ENCODE assay signal across 8 cellular contexts in the genomic region with DNA sequence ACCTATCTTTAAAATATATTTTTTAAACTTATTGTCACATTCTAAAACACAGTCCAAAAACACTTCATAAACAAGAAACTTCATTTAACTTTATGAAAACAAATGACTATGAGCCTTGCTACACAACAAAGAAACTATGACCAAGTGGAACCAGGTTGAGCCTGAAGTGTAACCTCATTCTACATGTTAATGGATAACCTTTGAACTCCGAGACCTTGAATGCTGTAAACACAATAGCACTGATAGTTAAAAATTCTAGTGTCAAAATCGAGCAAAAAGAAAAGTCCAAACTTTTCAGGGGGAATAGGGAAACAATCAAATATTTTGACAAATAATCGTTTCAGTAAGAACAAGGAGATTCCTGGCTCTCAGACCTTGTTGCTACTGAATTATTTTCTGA. TPM values are rescaled to one million over a fixed set of nuclear protein-coding genes. Genes with fewer than 3 reads are reported as not detected.
A peak's percentile ranks its signal among the peaks of the same experiment; 100 is the strongest.
DNase-seq lines count a peak whose midpoint lies in the region; ATAC-seq, FAIRE-seq and TF ChIP-seq lines count a peak whose summit lies in the region.
"Not testable (repeated sequence)": the region's sequence is repeated elsewhere in the genome, so short reads cannot be mapped to it uniquely, and the experiment has no call there.

No MANE protein-coding gene starts in this region.

- not testable (repeated sequence) for H3K9me2 ChIP-seq in GM23338 (ENCODE audit: insufficient read depth); PC-9 (ENCODE audit: insufficient read depth)

- H3F3A ChIP-seq in GM23338 (replicated peaks; ENCODE audit: low read depth) = not testable (repeated sequence)
- H3F3A ChIP-seq in PC-9 (ENCODE audit: insufficient read depth, low read depth) = peaks cover 29% of the 10 kb centered on the region

- not testable (repeated sequence) for ATAC-seq in A549; GM23338; naive thymus-derived CD4-positive, alpha-beta T cell

- not testable (repeated sequence) for H3K27me3 Mint-ChIP-seq in GM23338 (ENCODE audit: insufficient read depth, low read depth, poor library complexity); activated T-helper 1 cell treated with anti-CD3 and anti-CD28 coated beads, Interleukin-12 subunit alpha, Interleukin-12 subunit beta, Interleukin-2, Interleukin-4 antibody, amounts not matched to agents 30 ng/mL and 10 ng/mL and 1 ng/mL, durations not matched to agents 14 hours and 24 hours and 36 hours (ENCODE audit: insufficient read depth); naive thymus-derived CD4-positive, alpha-beta T cell

- H3K4me3 ChIP-seq in A549; GM23338; iPS-20b (ENCODE audit: low read length); small intestine (ENCODE audit: low read depth in 1 of 2, low read length in 2 of 2): not testable (repeated sequence)
- H3K4me3 ChIP-seq in PC-9 = peak overlapping the region; percentile 86; the same call in 1 of the 2 replicates
- peak overlapping the region; percentile 41 for H3K4me3 ChIP-seq in naive thymus-derived CD4-positive, alpha-beta T cell (ENCODE audit: low read length)

- peak overlapping the region; percentile 94 for H3K4me2 ChIP-seq in A549
- H3K4me2 ChIP-seq in GM23338 = peak overlapping the region; percentile 70
- H3K4me2 ChIP-seq in PC-9 = peak overlapping the region; percentile 83

- TF ChIP-seq POLR2A in A549 (IDR thresholded peaks at IDR 0.05; ENCODE audit: low read length) = not testable (repeated sequence)

- H2AFZ ChIP-seq in GM23338, PC-9: not testable (repeated sequence)

- intact Hi-C loops in PC-9 (cut with micrococcal nuclease; ENCODE audit: unreplicated experiment) = loop anchor here (2.0 to 5.0 kb wide), 4 partner anchors 17 to 539 kb away; no protein-coding TSS in a partner anchor
- intact Hi-C loops in activated T-helper 1 cell treated with anti-CD3 and anti-CD28 coated beads, Interleukin-12 subunit alpha, Interleukin-12 subunit beta, Interleukin-2, Interleukin-4 antibody, amounts not matched to agents 30 ng/mL and 10 ng/mL and 1 ng/mL, durations not matched to agents 14 hours and 24 hours and 36 hours (cut with micrococcal nuclease) = loop anchor here (1.0 to 2.0 kb wide), 2 partner anchors 27 to 57 kb away; no protein-coding TSS in a partner anchor
- intact Hi-C loops in naive thymus-derived CD4-positive, alpha-beta T cell (cut with micrococcal nuclease) = loop anchor here in 1 of 2 donors (2.0 to 5.0 kb wide), 2 partner anchors 57 to 97 kb away; no protein-coding TSS in a partner anchor

- CTCF ChIA-PET in A549 (lab: Yijun Ruan, JAX) = interaction anchor here (1.0 to 1.2 kb wide), 3 partner anchors 13 to 177 kb away, joined by 3 to 5 read pairs (median 4); no protein-coding TSS in a partner anchor
- CTCF ChIA-PET in PC-9 (lab: Charles Lee) = not testable (repeated sequence)
- CTCF ChIA-PET in naive thymus-derived CD4-positive, alpha-beta T cell (lab: Charles Lee) = interaction anchor here (0.7 to 1.7 kb wide), 6 partner anchors 14 to 344 kb away, joined by 3 to 6 read pairs (median 4); no protein-coding TSS in a partner anchor

- FAIRE-seq in A549 (lab: Jason Lieb, UNC); small intestine (lab: Jason Lieb, UNC): not testable (repeated sequence)
- FAIRE-seq in colon (lab: Jason Lieb, UNC) = peak; percentile 65

- not testable (repeated sequence) for H3K9me3 Mint-ChIP-seq in GM23338; activated T-helper 1 cell treated with anti-CD3 and anti-CD28 coated beads, Interleukin-12 subunit alpha, Interleukin-12 subunit beta, Interleukin-2, Interleukin-4 antibody, amounts not matched to agents 30 ng/mL and 10 ng/mL and 1 ng/mL, durations not matched to agents 14 hours and 24 hours and 36 hours; naive thymus-derived CD4-positive, alpha-beta T cell

- peak overlapping the region; percentile 17; the same call in 1 of the 2 replicates for H3K9ac ChIP-seq in iPS-20b (ENCODE audit: low read depth, low read length)

- POLR2A ChIA-PET in A549 (lab: Yijun Ruan, JAX) = interaction anchor here (1.4 to 5.3 kb wide), 3 partner anchors 27 to 157 kb away, joined by 4 to 69 read pairs (median 7); no protein-coding TSS in a partner anchor
- POLR2A ChIA-PET in PC-9 (lab: Charles Lee; ENCODE audit: unreplicated experiment) = interaction anchor here (0.7 kb wide), 1 partner anchor 143 kb away, joined by 10 read pairs; no protein-coding TSS in a partner anchor
- POLR2A ChIA-PET in naive thymus-derived CD4-positive, alpha-beta T cell (lab: Charles Lee) = interaction anchor here (1.1 to 7.1 kb wide), 11 partner anchors 15 to 277 kb away, joined by 3 to 136 read pairs (median 16); no protein-coding TSS in a partner anchor

- not testable (repeated sequence) for H3K36me3 ChIP-seq in GM23338 (ENCODE audit: insufficient read depth); PC-9 (ENCODE audit: low read depth); iPS-20b (ENCODE audit: insufficient read depth, low read depth, low read length); naive thymus-derived CD4-positive, alpha-beta T cell (ENCODE audit: control insufficient read depth in 2 of 3, insufficient read depth in 3 of 3, low read length in 3 of 3); small intestine (ENCODE audit: control insufficient read depth in 2 of 2, insufficient read depth in 2 of 2, low read length in 2 of 2)

- H3K4me1 ChIP-seq in A549 (peaks cover 28% of the 10 kb centered on the region), GM23338 (ENCODE audit: insufficient read depth) (peaks cover 53% of the 10 kb centered on the region), PC-9 (replicated peaks; ENCODE audit: insufficient read depth) (peaks cover 48% of the 10 kb centered on the region), iPS-20b (ENCODE audit: insufficient read depth, low read length) (peaks cover 27% of the 10 kb centered on the region)
- H3K4me1 ChIP-seq in naive thymus-derived CD4-positive, alpha-beta T cell (ENCODE audit: control insufficient read depth in 2 of 2, insufficient read depth in 2 of 2, low read length in 2 of 2) = peaks cover 10 to 21% of the 10 kb centered on the region in 2 donors
- H3K4me1 ChIP-seq in small intestine (ENCODE audit: control insufficient read depth in 2 of 2, insufficient read depth in 1 of 2, low read depth in 1 of 2, low read length in 1 of 2) = not testable (repeated sequence)

- not testable (repeated sequence) for TF ChIP-seq RAD21 in A549 (conservative IDR thresholded peaks at IDR 0.05 in 1 of 2, IDR thresholded peaks at IDR 0.05 in 1 of 2)

- H3K4me1 Mint-ChIP-seq in GM23338 = peaks cover 50% of the 10 kb centered on the region
- peaks cover 70% of the 10 kb centered on the region for H3K4me1 Mint-ChIP-seq in activated T-helper 1 cell treated with anti-CD3 and anti-CD28 coated beads, Interleukin-12 subunit alpha, Interleukin-12 subunit beta, Interleukin-2, Interleukin-4 antibody, amounts not matched to agents 30 ng/mL and 10 ng/mL and 1 ng/mL, durations not matched to agents 14 hours and 24 hours and 36 hours (ENCODE audit: low read depth)
- peaks cover 19 to 68% (median 53%) of the 10 kb centered on the region in 7 donors for H3K4me1 Mint-ChIP-seq in naive thymus-derived CD4-positive, alpha-beta T cell

- H3K27ac Mint-ChIP-seq in GM23338 = peak overlapping the region; percentile 94
- H3K27ac Mint-ChIP-seq in activated T-helper 1 cell treated with anti-CD3 and anti-CD28 coated beads, Interleukin-12 subunit alpha, Interleukin-12 subunit beta, Interleukin-2, Interleukin-4 antibody, amounts not matched to agents 30 ng/mL and 10 ng/mL and 1 ng/mL, durations not matched to agents 14 hours and 24 hours and 36 hours = peak overlapping the region; percentile 92
- peak overlapping the region; percentile 90 to 99 (median 93) for H3K27ac Mint-ChIP-seq in naive thymus-derived CD4-positive, alpha-beta T cell

- DNase-seq in A549 (ENCODE audit: low read depth in 1 of 2, low spot score in 1 of 2); GM23338 (ENCODE audit: low spot score); PC-9; activated T-helper 1 cell treated with anti-CD3 and anti-CD28 coated beads, Interleukin-12 subunit alpha, Interleukin-12 subunit beta, Interleukin-2, Interleukin-4 antibody, amounts not matched to agents 30 ng/mL and 10 ng/mL and 1 ng/mL, durations not matched to agents 14 hours and 24 hours and 36 hours (ENCODE audit: low spot score); naive thymus-derived CD4-positive, alpha-beta T cell: not testable (repeated sequence)
- DNase-seq in small intestine = peak; percentile 83

- WGBS in A549 (ENCODE audit: missing lambda C conversion rate) = 0% methylated on average over 3 of the region's 3 CpGs
- WGBS in small intestine, 3 donors = 15 to 35% (median 26%) methylated on average over 2 to 3 of the region's 3 CpGs

- peak overlapping the region; percentile 49 for H3K4me3 Mint-ChIP-seq in GM23338
- peak overlapping the region; percentile 86 for H3K4me3 Mint-ChIP-seq in activated T-helper 1 cell treated with anti-CD3 and anti-CD28 coated beads, Interleukin-12 subunit alpha, Interleukin-12 subunit beta, Interleukin-2, Interleukin-4 antibody, amounts not matched to agents 30 ng/mL and 10 ng/mL and 1 ng/mL, durations not matched to agents 14 hours and 24 hours and 36 hours
- H3K4me3 Mint-ChIP-seq in naive thymus-derived CD4-positive, alpha-beta T cell = peak overlapping the region; percentile 79 to 93 (median 86)

- TF ChIP-seq CTCF in A549 (IDR thresholded peaks at IDR 0.05); GM23338 (conservative IDR thresholded peaks at IDR 0.05; ENCODE audit: low read depth in 2 of 2); PC-9 (conservative IDR thresholded peaks at IDR 0.05): not testable (repeated sequence)

- BruUV-seq in PC-9 (replicated peaks; lab: Mats Ljungman, UMichigan) = not testable (repeated sequence)

- not testable (repeated sequence) for H4K20me1 ChIP-seq in GM23338 (replicated peaks; ENCODE audit: insufficient read depth); PC-9 (ENCODE audit: insufficient read depth)

- H3K9me3 ChIP-seq in A549; PC-9 (ENCODE audit: insufficient read depth, low read depth); iPS-20b (ENCODE audit: insufficient read depth, low read depth, low read length); naive thymus-derived CD4-positive, alpha-beta T cell (ENCODE audit: control insufficient read depth in 2 of 3, low read length in 3 of 3); small intestine (ENCODE audit: control insufficient read depth, low read depth): not testable (repeated sequence)

- not testable (repeated sequence) for H3K27me3 ChIP-seq in GM23338 (ENCODE audit: insufficient read depth); PC-9 (ENCODE audit: insufficient read depth, low read depth); iPS-20b (ENCODE audit: insufficient read depth, low read length); naive thymus-derived CD4-positive, alpha-beta T cell (ENCODE audit: control insufficient read depth in 2 of 2, insufficient read depth in 2 of 2, low read length in 2 of 2); small intestine (ENCODE audit: control insufficient read depth in 2 of 2, insufficient read depth in 2 of 2, low read length in 2 of 2)

- not testable (repeated sequence) for H3K36me3 Mint-ChIP-seq in GM23338 (ENCODE audit: low read depth)
- H3K36me3 Mint-ChIP-seq in activated T-helper 1 cell treated with anti-CD3 and anti-CD28 coated beads, Interleukin-12 subunit alpha, Interleukin-12 subunit beta, Interleukin-2, Interleukin-4 antibody, amounts not matched to agents 30 ng/mL and 10 ng/mL and 1 ng/mL, durations not matched to agents 14 hours and 24 hours and 36 hours (ENCODE audit: low read depth) = peaks cover 11% of the 10 kb centered on the region
- peaks cover 0 to 14% (median 3%) of the 10 kb centered on the region in 5 donors for H3K36me3 Mint-ChIP-seq in naive thymus-derived CD4-positive, alpha-beta T cell

- not testable (repeated sequence) for TF ChIP-seq EP300 in A549 (IDR thresholded peaks at IDR 0.05)

- peak overlapping the region; percentile 88 to 91 for H3K27ac ChIP-seq in A549
- H3K27ac ChIP-seq in GM23338 (ENCODE audit: low read depth) = peak overlapping the region; percentile 72; the same call in 1 of the 2 replicates
- peak overlapping the region; percentile 91 for H3K27ac ChIP-seq in PC-9
- not testable (repeated sequence) for H3K27ac ChIP-seq in iPS-20b (ENCODE audit: low read length)
- H3K27ac ChIP-seq in naive thymus-derived CD4-positive, alpha-beta T cell (ENCODE audit: low read depth, low read length) = peak overlapping the region; percentile 95
- H3K27ac ChIP-seq in small intestine (ENCODE audit: low read depth in 1 of 2, low read length in 1 of 2) = peak overlapping the region in 1 of 2 donors; percentile 79

- H3K79me2 ChIP-seq in GM23338 (replicated peaks; ENCODE audit: insufficient read depth) (peaks cover 21% of the 10 kb centered on the region), PC-9 (ENCODE audit: low read depth) (peaks cover 57% of the 10 kb centered on the region)

RNA-seq across cellular contexts. Expression of gene ZNF217, which starts 2.1 kb away (rescaled TPM):
- polyA plus RNA-seq in A549 (2011; rRNA removed) (22.2 and 29.5 TPM in 2 replicates), A549 (2017; fragmentation: RNase III; extraction: RNeasy Plus Mini Kit Qiagen cat#74134 plus additional on column Dnase treatment) (28.1 to 30.5 TPM (median 29.9 TPM) in 3 replicates), GM23338 (2016; fragmentation: Nextera tagmentation; extraction: Ambion mirVana) (30.8 and 32.8 TPM in 2 replicates), small intestine (10 to 100 TPM in 1 of 3 donors, 1 to 10 TPM in 2; 4.1 to 12.0 (median 5.4) TPM)
- 6.8 and 8.8 TPM in 2 replicates for polyA plus RNA-seq in A549 (2012; cell fraction: cytosol; rRNA removed)
- 8.9 and 11.6 TPM in 2 replicates for polyA plus RNA-seq in A549 (2012; cell fraction: nucleus; rRNA removed)
- polyA minus RNA-seq in A549 (2011; rRNA and poly(A)+ RNA removed) = 48.5 and 50.5 TPM in 2 replicates
- total RNA-seq in GM23338 (2014; rRNA removed; shearing (Covaris generic)) = 76.7 and 78.0 TPM in 2 replicates
- 63.8 and 67.3 TPM in 2 replicates for total RNA-seq in PC-9 (2021)
- 57.5 and 64.5 TPM in 2 replicates for total RNA-seq in activated T-helper 1 cell treated with anti-CD3 and anti-CD28 coated beads, Interleukin-12 subunit alpha, Interleukin-12 subunit beta, Interleukin-2, Interleukin-4 antibody, amounts not matched to agents 30 ng/mL and 10 ng/mL and 1 ng/mL, durations not matched to agents 14 hours and 24 hours and 36 hours
- 100 to 1,000 TPM in 3 of 5 experiments, 10 to 100 TPM in 2; 72.6 to 104 (median 100) TPM for total RNA-seq in naive thymus-derived CD4-positive, alpha-beta T cell
- polyA plus RNA-seq in naive thymus-derived CD4-positive, alpha-beta T cell = 10 to 100 TPM; 17.3 to 55.2 TPM
